Comparison of ENCODE assay signal across 16 cellular contexts in the genomic region with DNA sequence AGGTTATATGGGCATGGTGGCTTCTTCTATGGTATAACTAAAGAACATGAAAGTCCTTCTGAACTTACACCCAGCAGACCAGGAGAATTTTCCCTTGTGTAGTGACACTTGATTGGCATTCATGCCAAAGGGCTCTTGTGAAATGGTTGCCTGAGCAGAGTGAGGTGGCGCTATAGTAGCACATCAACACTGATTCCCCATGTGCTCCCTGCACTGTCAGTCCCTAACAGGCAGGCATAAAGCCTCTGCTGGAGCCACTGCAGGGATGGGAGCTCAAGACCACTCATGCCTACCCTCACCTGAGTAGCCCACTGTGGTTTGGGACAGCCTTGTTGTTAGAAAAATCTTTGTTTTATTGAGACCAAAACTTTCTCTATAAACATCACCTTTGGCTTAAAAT.
A peak's percentile ranks its signal among the peaks of the same experiment; 100 is the strongest.
DNase-seq lines count a peak whose midpoint lies in the region; ATAC-seq and TF ChIP-seq lines count a peak whose summit lies in the region.
"Had no signal": no experiment of that assay in that cellular context is flagged by ENCODE, and none has a peak within 500 bp of the region (broad histone marks: within the 10 kb centered on the region; RNA-seq: fewer than 3 reads in every experiment).

No MANE protein-coding gene starts in this region.

- H3K36me3 ChIP-seq in mammary epithelial cell (ENCODE audit: insufficient read depth, low read length), result no peaks in the 10 kb centered on the region
- H3K36me3 ChIP-seq: SJCRH30 had no signal

- no peaks in the 10 kb centered on the region for H3K79me2 ChIP-seq in mammary epithelial cell (ENCODE audit: insufficient read depth, low read length)

- no peaks in the 10 kb centered on the region for H3K9me3 Mint-ChIP-seq in MCF 10A (ENCODE audit: unreplicated experiment)
- H3K9me3 Mint-ChIP-seq: T-cell had no signal

- H3K27me3 ChIP-seq in mammary epithelial cell (ENCODE audit: insufficient read depth, low read length), result no peaks in the 10 kb centered on the region
- H3K27me3 ChIP-seq: SJCRH30 had no signal

- no TSS peak for BruUV-seq in MCF 10A (replicated peaks; lab: Mats Ljungman, UMichigan)
- BruUV-seq in mammary epithelial cell (replicated peaks; lab: Mats Ljungman, UMichigan), result no TSS peak

- WGBS in mammary epithelial cell (ENCODE audit: low coverage, missing lambda C conversion rate), result 29% methylated on average over 1 of the region's 1 CpG

- dilution Hi-C loops in mammary epithelial cell (cut with HindIII; ENCODE audit: low sequenced_read_pairs), result no loop called here

- no peaks in the 10 kb centered on the region for H3K9me3 ChIP-seq in mammary epithelial cell (replicated peaks; ENCODE audit: insufficient read depth, low read length)
- H3K9me3 ChIP-seq: A549 had no signal

- no peak overlapping the region for H3K27ac Mint-ChIP-seq in MCF 10A (ENCODE audit: low read depth, unreplicated experiment)
- H3K27ac Mint-ChIP-seq: T-cell had no signal

- no peaks in the 10 kb centered on the region for H3K36me3 Mint-ChIP-seq in MCF 10A (ENCODE audit: insufficient read depth, unreplicated experiment)

- H3K27ac ChIP-seq in mammary epithelial cell (ENCODE audit: insufficient read depth, low read depth, low read length), result no peak overlapping the region
- H3K27ac ChIP-seq: A549, SJCRH30 had no signal

- intact Hi-C loops in MCF 10A (cut with micrococcal nuclease), result no loop called here
- intact Hi-C loops in mammary epithelial cell (cut with micrococcal nuclease), result no loop called here

- CTCF ChIA-PET in MCF 10A (lab: Yijun Ruan, JAX), result no interaction called here
- CTCF ChIA-PET in mammary epithelial cell (lab: Charles Lee; ENCODE audit: low non-redundant PET), result no interaction called here

- H3K4me2 ChIP-seq in mammary epithelial cell (ENCODE audit: insufficient read depth, low read depth, low read length), result no peak overlapping the region
- H3K4me2 ChIP-seq: A549 had no signal

- TF ChIP-seq CTCF in MCF 10A (IDR thresholded peaks at IDR 0.05; ENCODE audit: unreplicated experiment), result no peak
- TF ChIP-seq CTCF in mammary epithelial cell (conservative IDR thresholded peaks at IDR 0.05 in 1 of 2, IDR thresholded peaks at IDR 0.05 in 1 of 2; ENCODE audit: extremely low read depth in 1 of 2, insufficient read depth in 1 of 2, low read depth in 1 of 2, low read length in 2 of 2), result no peak

- no peak overlapping the region for H3K9ac ChIP-seq in mammary epithelial cell (ENCODE audit: insufficient read depth, low read length)

- no peak overlapping the region for H2AFZ ChIP-seq in mammary epithelial cell (ENCODE audit: low read depth, low read length)

- no peak overlapping the region for H3K4me3 ChIP-seq in mammary epithelial cell (replicated peaks in 1 of 3; ENCODE audit: insufficient read depth in 1 of 3, low read depth in 2 of 3, low read length in 3 of 3)
- H3K4me3 ChIP-seq: A549, SJCRH30 had no signal

- H4K20me1 ChIP-seq in mammary epithelial cell (ENCODE audit: insufficient read depth, low read length), result no peaks in the 10 kb centered on the region

- in situ Hi-C loops in mammary epithelial cell (cut with MboI; ENCODE audit: low sequenced_read_pairs in 2 of 2), result no loop called here
- in situ Hi-C loops in SK-MEL-5 (cut with HindIII; ENCODE audit: low pct_unique_long_range_greater_than_20kb, low sequenced_read_pairs), result no loop called here

- peak; percentile 1 for DNase-seq in MCF 10A (ENCODE audit: unreplicated experiment)
- no peak for DNase-seq in mammary epithelial cell
- DNase-seq in SK-MEL-5 (ENCODE audit: low read depth, low spot score), result peak; percentile 36
- DNase-seq in iPS-NIHi11 (ENCODE audit: low spot score), result peak; percentile 44
- DNase-seq in SKM-1 treated with dmso at 0.1 percent for 144 hours (lab: John Stamatoyannopoulos, UW; ENCODE audit: unreplicated experiment), result no peak
- DNase-seq in activated CD4-positive, alpha-beta T cell treated with anti-CD3 and anti-CD28 coated beads, Interleukin-2, amount 50 U/mL, for 1 hour, result no peak
- DNase-seq: AML-193, Calu3, NCI-H1048, NCI-H146, NCI-H2081 treated with DMSO at 0.1 percent for 48 hours, RPMI8226, SJCRH30, T-cell had no signal

- no peaks in the 10 kb centered on the region for H3K4me1 Mint-ChIP-seq in MCF 10A (ENCODE audit: insufficient read depth, unreplicated experiment)
- H3K4me1 Mint-ChIP-seq: T-cell had no signal

- POLR2A ChIA-PET in MCF 10A (lab: Yijun Ruan, JAX), result no interaction called here

- H3K4me1 ChIP-seq in mammary epithelial cell (ENCODE audit: insufficient read depth, low read length), result no peaks in the 10 kb centered on the region
- H3K4me1 ChIP-seq: A549, SJCRH30 had no signal

- no peaks in the 10 kb centered on the region for H3K27me3 Mint-ChIP-seq in MCF 10A (ENCODE audit: insufficient read depth, unreplicated experiment)
- H3K27me3 Mint-ChIP-seq: T-cell had no signal

- no peak overlapping the region for H3K4me3 Mint-ChIP-seq in MCF 10A (ENCODE audit: unreplicated experiment)
- H3K4me3 Mint-ChIP-seq: T-cell had no signal

- ATAC-seq in HG02870 (IDR thresholded peaks at IDR 0.05; ENCODE audit: unreplicated experiment), result no peak
- ATAC-seq: T-cell had no signal

Comparison
In these comparisons a context has a peak if more than half of its experiments do, and no peak if none do; other contexts are left out.
1. DNase-seq: peak in MCF 10A (single experiment), SK-MEL-5 (single experiment) and iPS-NIHi11 (single experiment); none in mammary epithelial cell (single experiment), SKM-1 treated with dmso at 0.1 percent for 144 hours (single experiment) and activated CD4-positive, alpha-beta T cell treated with anti-CD3 and anti-CD28 coated beads, Interleukin-2, amount 50 U/mL, for 1 hour (single experiment).